Comparison of ENCODE assay signal across 8 cellular contexts in genomic region chrX:39477438-39478120, GRCh38.
DNase-seq lines count a peak whose midpoint lies in the region; TF ChIP-seq lines count a peak whose summit lies in the region.

No MANE protein-coding gene starts in this region.

- H3K27me3 ChIP-seq in GM06990 (replicated peaks; ENCODE audit: control insufficient read depth, insufficient read depth, low read length) (no peaks in the 10 kb centered on the region; the same call in 1 of the 2 replicates), dorsolateral prefrontal cortex (peaks cover 0 to 69% (median 15%) of the 10 kb centered on the region in 45 donors)

- H3K4me3 ChIP-seq in GM06990 (replicated peaks; ENCODE audit: low read depth, low read length) (no peak overlapping the region), dorsolateral prefrontal cortex (no peak overlapping the region)

- peak; percentile 64 for TF ChIP-seq CTCF in GM06990 (IDR thresholded peaks at IDR 0.05; ENCODE audit: insufficient read depth, low read length, poor library complexity, severe bottlenecking)
- peak in 2 of 3 experiments; percentile 17 to 44 for TF ChIP-seq CTCF in nephron (IDR thresholded peaks at IDR 0.05; ENCODE audit: unreplicated experiment in 3 of 3)
- no peak for TF ChIP-seq CTCF in dorsolateral prefrontal cortex (IDR thresholded peaks at IDR 0.05 in 54 of 56, conservative IDR thresholded peaks at IDR 0.05 in 2 of 56; ENCODE audit: low read depth in 1 of 56, partially characterized antibody in 56 of 56)

- H3K36me3 ChIP-seq in GM06990 (ENCODE audit: control insufficient read depth, insufficient read depth, low read length), result no peaks in the 10 kb centered on the region

- no peak overlapping the region for H3K4me3 Mint-ChIP-seq in nephron

- intact Hi-C loops in dorsolateral prefrontal cortex (cut with DNase I), result no loop called here

- peaks cover 56% of the 10 kb centered on the region for H3K4me1 Mint-ChIP-seq in nephron

- H3K36me3 Mint-ChIP-seq in nephron (ENCODE audit: low read depth), result no peaks in the 10 kb centered on the region

- H3K27ac Mint-ChIP-seq in nephron, result peak overlapping the region; percentile 40 to 91 (median 86)

- no peak overlapping the region for H3K27ac ChIP-seq in dorsolateral prefrontal cortex

- H3K9me3 Mint-ChIP-seq in nephron, result peaks cover 6% of the 10 kb centered on the region

- DNase-seq in GM06990 (ENCODE audit: extremely low read depth, insufficient read length), result no peak
- DNase-seq in NCI-H69 (lab: John Stamatoyannopoulos, UW), result peak; percentile 94
- peak; percentile 69 to 84 for DNase-seq in dermis microvascular lymphatic vessel endothelial cell (ENCODE audit: low read depth in 2 of 2)
- DNase-seq in anterior cingulate cortex (lab: John Stamatoyannopoulos, UW), result no peak
- no peak for DNase-seq in activated CD4-positive, CD25-positive, alpha-beta regulatory T cell (lab: John Stamatoyannopoulos, UW)
- DNase-seq in KG1 (lab: John Stamatoyannopoulos, UW), result no peak
- no peak for DNase-seq in dorsolateral prefrontal cortex

- no peaks in the 10 kb centered on the region for H3K27me3 Mint-ChIP-seq in nephron (ENCODE audit: low read depth)

Comparison
In these comparisons a context has a peak if more than half of its experiments do, and no peak if none do; other contexts are left out.
1. DNase-seq: peak in NCI-H69 (single experiment) and dermis microvascular lymphatic vessel endothelial cell (2 of 2); none in GM06990 (single experiment), anterior cingulate cortex (0 of 58), activated CD4-positive, CD25-positive, alpha-beta regulatory T cell (0 of 4), KG1 (single experiment) and dorsolateral prefrontal cortex (0 of 10).
2. CTCF ChIP-seq: peak in GM06990 (single experiment) and nephron (2 of 3); none in dorsolateral prefrontal cortex (0 of 56).